In genomic region chr14:90828642-90829487, GRCh38 we compare ENCODE assay signal across 8 cellular contexts. TPM values are rescaled to one million over a fixed set of nuclear protein-coding genes. Genes with fewer than 3 reads are reported as not detected.
DNase-seq lines count a peak whose midpoint lies in the region; ATAC-seq lines count a peak whose summit lies in the region.

No MANE protein-coding gene starts in this region.

- peak overlapping the region; percentile 2 for H3K4me3 ChIP-seq in iPS-15b (ENCODE audit: low read depth, low read length)

- H3K4me1 ChIP-seq in iPS-15b (ENCODE audit: control insufficient read depth, insufficient read depth, low read length): peaks cover 4% of the 10 kb centered on the region

- H3K36me3 Mint-ChIP-seq in activated T-helper 2 cell treated with anti-CD3 and anti-CD28 coated beads, Interferon-gamma antibody, Interleukin-2, Interleukin-4, amounts not matched to agents 10 μg/mL and 5 μg/mL and 100 μg/mL, durations not matched to agents 14 hours and 24 hours and 36 hours (ENCODE audit: low read depth): peaks cover 3% of the 10 kb centered on the region

- H3K27ac Mint-ChIP-seq in activated T-helper 2 cell treated with anti-CD3 and anti-CD28 coated beads, Interferon-gamma antibody, Interleukin-2, Interleukin-4, amounts not matched to agents 10 μg/mL and 5 μg/mL and 100 μg/mL, durations not matched to agents 14 hours and 24 hours and 36 hours: peak overlapping the region; percentile 92

- H3K9me3 ChIP-seq in iPS-15b (ENCODE audit: control insufficient read depth, insufficient read depth, low read length): peaks cover 2% of the 10 kb centered on the region

- intact Hi-C loops in activated T-helper 2 cell treated with anti-CD3 and anti-CD28 coated beads, Interferon-gamma antibody, Interleukin-2, Interleukin-4, amounts not matched to agents 10 μg/mL and 5 μg/mL and 100 μg/mL, durations not matched to agents 14 hours and 24 hours and 36 hours (cut with micrococcal nuclease): loop anchor here (2.0 to 5.0 kb wide), 2 partner anchors 70 to 447 kb away; no protein-coding TSS in a partner anchor

- H3K9me3 Mint-ChIP-seq in activated T-helper 2 cell treated with anti-CD3 and anti-CD28 coated beads, Interferon-gamma antibody, Interleukin-2, Interleukin-4, amounts not matched to agents 10 μg/mL and 5 μg/mL and 100 μg/mL, durations not matched to agents 14 hours and 24 hours and 36 hours: peaks cover 11% of the 10 kb centered on the region

- H3K4me3 Mint-ChIP-seq in activated T-helper 2 cell treated with anti-CD3 and anti-CD28 coated beads, Interferon-gamma antibody, Interleukin-2, Interleukin-4, amounts not matched to agents 10 μg/mL and 5 μg/mL and 100 μg/mL, durations not matched to agents 14 hours and 24 hours and 36 hours (ENCODE audit: low read depth): peak overlapping the region; percentile 76

- no peak overlapping the region for H3K9ac ChIP-seq in iPS-15b (ENCODE audit: low read depth, low read length)

- H3K27me3 Mint-ChIP-seq in activated T-helper 2 cell treated with anti-CD3 and anti-CD28 coated beads, Interferon-gamma antibody, Interleukin-2, Interleukin-4, amounts not matched to agents 10 μg/mL and 5 μg/mL and 100 μg/mL, durations not matched to agents 14 hours and 24 hours and 36 hours (ENCODE audit: low read depth): no peaks in the 10 kb centered on the region

- H3K27me3 ChIP-seq in iPS-15b (ENCODE audit: control insufficient read depth, insufficient read depth, low read length): peaks cover 39% of the 10 kb centered on the region

- peak; percentile 64 for ATAC-seq in GM18867 (IDR thresholded peaks at IDR 0.05; ENCODE audit: unreplicated experiment)
- ATAC-seq in HG03432 (IDR thresholded peaks at IDR 0.05; ENCODE audit: unreplicated experiment): peak; percentile 39
- peak; percentile 26 for ATAC-seq in stimulated activated naive CD8-positive, alpha-beta T cell treated with anti-CD3 and anti-CD28 coated beads, Interleukin-15, Interleukin-2, amounts not matched to agents 100 U/mL and 50 U/mL, for 24 hours

- peak; percentile 40 for DNase-seq in activated T-helper 2 cell treated with anti-CD3 and anti-CD28 coated beads, Interferon-gamma antibody, Interleukin-2, Interleukin-4, amounts not matched to agents 10 μg/mL and 5 μg/mL and 100 μg/mL, durations not matched to agents 14 hours and 24 hours and 36 hours (ENCODE audit: low spot score)
- peak; percentile 24 for DNase-seq in stimulated activated naive CD8-positive, alpha-beta T cell treated with anti-CD3 and anti-CD28 coated beads, Interleukin-15, Interleukin-2, amounts not matched to agents 100 U/mL and 50 U/mL, for 24 hours
- DNase-seq in SW 1271 (lab: John Stamatoyannopoulos, UW) (no peak), NCI-H1417 treated with DMSO at 0.1 percent for 48 hours (lab: John Stamatoyannopoulos, UW) (no peak), dedifferentiated amniotic fluid mesenchymal stem cell (ENCODE audit: extremely low spot score) (no peak)

- H3K4me1 Mint-ChIP-seq in activated T-helper 2 cell treated with anti-CD3 and anti-CD28 coated beads, Interferon-gamma antibody, Interleukin-2, Interleukin-4, amounts not matched to agents 10 μg/mL and 5 μg/mL and 100 μg/mL, durations not matched to agents 14 hours and 24 hours and 36 hours (ENCODE audit: low read depth): peaks cover 20% of the 10 kb centered on the region

- no peaks in the 10 kb centered on the region for H3K36me3 ChIP-seq in iPS-15b (ENCODE audit: control insufficient read depth, insufficient read depth, low read length)

RNA-seq across cellular contexts. Expression of gene TTC7B, which starts 12.6 kb away (rescaled TPM):
- total RNA-seq in activated T-helper 2 cell treated with anti-CD3 and anti-CD28 coated beads, Interferon-gamma antibody, Interleukin-2, Interleukin-4, amounts not matched to agents 10 μg/mL and 5 μg/mL and 100 μg/mL, durations not matched to agents 14 hours and 24 hours and 36 hours: 6.1 and 7.7 TPM in 2 replicates

Comparison
In these comparisons a context has a peak if more than half of its experiments do, and no peak if none do; other contexts are left out.
1. DNase-seq: peak in activated T-helper 2 cell treated with anti-CD3 and anti-CD28 coated beads, Interferon-gamma antibody, Interleukin-2, Interleukin-4, amounts not matched to agents 10 μg/mL and 5 μg/mL and 100 μg/mL, durations not matched to agents 14 hours and 24 hours and 36 hours (single experiment) and stimulated activated naive CD8-positive, alpha-beta T cell treated with anti-CD3 and anti-CD28 coated beads, Interleukin-15, Interleukin-2, amounts not matched to agents 100 U/mL and 50 U/mL, for 24 hours (single experiment); none in SW 1271 (0 of 2), NCI-H1417 treated with DMSO at 0.1 percent for 48 hours (single experiment) and dedifferentiated amniotic fluid mesenchymal stem cell (single experiment).
2. Peak in every context shown above with its lines, with median percentiles within 50 percentile points of each other: ATAC-seq.